Comparison of ENCODE assay signal across 9 cellular contexts in the genomic region with DNA sequence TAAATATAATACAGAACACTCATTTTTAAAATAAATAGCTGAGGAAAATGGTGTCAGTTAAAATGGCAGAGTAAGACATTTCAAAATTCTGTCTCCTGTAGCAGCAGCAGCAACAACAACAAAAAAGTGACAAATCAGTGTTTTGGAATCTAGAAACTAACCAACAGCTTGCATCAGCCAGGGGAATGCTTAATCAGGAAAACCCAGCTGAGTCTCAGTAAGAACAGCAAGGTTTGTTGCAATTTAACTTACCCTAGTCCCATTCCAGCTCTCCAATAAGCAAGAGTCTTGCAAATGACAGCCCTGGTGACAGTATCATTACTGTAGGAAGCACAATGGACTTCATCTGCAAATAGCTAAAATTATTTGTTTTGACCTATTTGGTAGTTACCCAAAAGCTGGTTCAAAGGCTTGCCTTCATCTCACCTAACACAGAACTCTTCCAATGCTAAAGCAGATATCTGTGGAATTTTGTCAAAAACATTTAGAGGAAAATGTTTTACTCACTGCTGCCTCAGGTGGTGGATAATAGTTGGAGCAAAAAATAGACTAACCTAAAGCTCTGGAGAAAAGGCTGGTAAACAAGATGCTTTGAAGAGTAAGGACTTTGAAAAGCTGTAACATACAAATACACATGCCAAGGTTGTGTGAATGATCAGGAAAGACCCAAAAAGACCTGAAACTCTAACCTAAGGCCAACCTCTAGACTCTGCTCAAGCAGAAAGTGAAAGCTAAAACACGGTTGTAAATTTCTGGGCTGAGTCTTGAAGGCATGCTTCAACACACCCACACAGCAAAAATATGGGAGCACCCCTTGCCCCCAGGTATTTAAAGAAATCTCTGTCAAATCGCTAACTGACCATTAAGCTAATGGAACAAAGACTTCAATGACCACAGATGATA. TPM values are rescaled to one million over a fixed set of nuclear protein-coding genes. Genes with fewer than 3 reads are reported as not detected.
A peak's percentile ranks its signal among the peaks of the same experiment; 100 is the strongest.
DNase-seq lines count a peak whose midpoint lies in the region; ATAC-seq and TF ChIP-seq lines count a peak whose summit lies in the region.
"Had no signal": no experiment of that assay in that cellular context is flagged by ENCODE, and none has a peak within 500 bp of the region (broad histone marks: within the 10 kb centered on the region; RNA-seq: fewer than 3 reads in every experiment).

No MANE protein-coding gene starts in this region.

- peaks cover 40 to 69% of the 10 kb centered on the region in 2 donors for H3K27me3 Mint-ChIP-seq in natural killer cell treated with Interleukin-12 subunit alpha and Interleukin-12 subunit beta and Interleukin-15 and Interleukin-18, amount 100 ng/mL, for 72 hours

- ATAC-seq in GM18868 (IDR thresholded peaks at IDR 0.05; ENCODE audit: unreplicated experiment) (peak; percentile 68), HG03108 (IDR thresholded peaks at IDR 0.05; ENCODE audit: unreplicated experiment) (peak; percentile 72)
- ATAC-seq in natural killer cell treated with Interleukin-12 subunit alpha and Interleukin-12 subunit beta and Interleukin-15 and Interleukin-18, amount 100 ng/mL, for 72 hours: no peak

- TF ChIP-seq CTCF in 22Rv1 (IDR thresholded peaks at IDR 0.05) (peak; percentile 54), brain microvascular endothelial cell (IDR thresholded peaks at IDR 0.05; ENCODE audit: low read depth, low read length, missing control alignments) (peak; percentile 43), coronary artery (IDR thresholded peaks at IDR 0.05) (no peak), uterus (IDR thresholded peaks at IDR 0.05) (no peak)

- peaks cover 15% of the 10 kb centered on the region for H3K36me3 Mint-ChIP-seq in natural killer cell treated with Interleukin-12 subunit alpha and Interleukin-12 subunit beta and Interleukin-15 and Interleukin-18, amount 100 ng/mL, for 72 hours

- H3K4me3 ChIP-seq in brain microvascular endothelial cell (ENCODE audit: low read depth, low read length) (no peak overlapping the region), coronary artery (no peak overlapping the region), uterus (no peak overlapping the region)

- peaks cover 5 to 8% of the 10 kb centered on the region in 2 donors for H3K4me1 Mint-ChIP-seq in natural killer cell treated with Interleukin-12 subunit alpha and Interleukin-12 subunit beta and Interleukin-15 and Interleukin-18, amount 100 ng/mL, for 72 hours (ENCODE audit: low read depth in 2 of 2)

- no peak overlapping the region for H3K27ac ChIP-seq in 22Rv1
- peak overlapping the region; percentile 37 for H3K27ac ChIP-seq in brain microvascular endothelial cell
- peak overlapping the region in 1 of 2 donors; percentile 23 for H3K27ac ChIP-seq in coronary artery
- no peak overlapping the region for H3K27ac ChIP-seq in uterus

- H3K36me3 ChIP-seq in brain microvascular endothelial cell (replicated peaks): no peaks in the 10 kb centered on the region
- H3K36me3 ChIP-seq in uterus: no peaks in the 10 kb centered on the region

- in situ Hi-C loops in brain microvascular endothelial cell (cut with HindIII; ENCODE audit: low pct_ligation_motif_present, low sequenced_read_pairs): no loop called here

- intact Hi-C loops in uterus (cut with DNase I; ENCODE audit: low total_unique reads): no loop called here

- H3K27me3 ChIP-seq in brain microvascular endothelial cell (replicated peaks) (no peaks in the 10 kb centered on the region), uterus (no peaks in the 10 kb centered on the region)

- no peaks in the 10 kb centered on the region for H3K9me3 Mint-ChIP-seq in natural killer cell treated with Interleukin-12 subunit alpha and Interleukin-12 subunit beta and Interleukin-15 and Interleukin-18, amount 100 ng/mL, for 72 hours

- H3K4me3 Mint-ChIP-seq in natural killer cell treated with Interleukin-12 subunit alpha and Interleukin-12 subunit beta and Interleukin-15 and Interleukin-18, amount 100 ng/mL, for 72 hours: no peak overlapping the region

- TF ChIP-seq POLR2A in uterus (IDR thresholded peaks at IDR 0.05): no peak

- DNase-seq in brain microvascular endothelial cell: no peak
- DNase-seq in coronary artery (ENCODE audit: low spot score): no peak
- no peak for DNase-seq in natural killer cell treated with Interleukin-12 subunit alpha and Interleukin-12 subunit beta and Interleukin-15 and Interleukin-18, amount 100 ng/mL, for 72 hours (ENCODE audit: low spot score)
- no peak for DNase-seq in uterus
- DNase-seq in stimulated activated CD4-positive, alpha-beta T cell treated with anti-CD3 and anti-CD28 coated beads, Interleukin-2, amount 100 ng/mL, for 24 hours: no peak
- DNase-seq: activated effector memory CD4-positive, alpha-beta T cell treated with anti-CD3 and anti-CD28 coated beads, Interleukin-2, amount 50 U/mL, for 16 hours had no signal

- peaks cover 0 to 5% of the 10 kb centered on the region in 2 donors for H3K9me3 ChIP-seq in uterus

- no peaks in the 10 kb centered on the region for H3K4me1 ChIP-seq in uterus

- no peak overlapping the region for H3K27ac Mint-ChIP-seq in natural killer cell treated with Interleukin-12 subunit alpha and Interleukin-12 subunit beta and Interleukin-15 and Interleukin-18, amount 100 ng/mL, for 72 hours

RNA-seq across cellular contexts. Expression of a gene that starts 9.9 kb away (rescaled TPM):
- 1 to 10 TPM in 1 of 2 donors, under 1 TPM in 1; 0.14 to 1.8 TPM for total RNA-seq in natural killer cell treated with Interleukin-12 subunit alpha and Interleukin-12 subunit beta and Interleukin-15 and Interleukin-18, amount 100 ng/mL, for 72 hours
- 1 to 10 TPM in 2 of 4 donors, under 1 TPM in 1, not detected in 1; 0.26 to 3.6 (median 3.0) TPM for total RNA-seq in uterus

Comparison
In these comparisons a context has a peak if more than half of its experiments do, and no peak if none do; other contexts are left out.
1. CTCF ChIP-seq: peak in 22Rv1 (single experiment) and brain microvascular endothelial cell (single experiment); none in coronary artery (single experiment) and uterus (0 of 4).
2. ATAC-seq: peak in GM18868 (single experiment) and HG03108 (single experiment); none in natural killer cell treated with Interleukin-12 subunit alpha and Interleukin-12 subunit beta and Interleukin-15 and Interleukin-18, amount 100 ng/mL, for 72 hours (0 of 2).